10 cellular contexts compared by ENCODE assay signal in the genomic region with DNA sequence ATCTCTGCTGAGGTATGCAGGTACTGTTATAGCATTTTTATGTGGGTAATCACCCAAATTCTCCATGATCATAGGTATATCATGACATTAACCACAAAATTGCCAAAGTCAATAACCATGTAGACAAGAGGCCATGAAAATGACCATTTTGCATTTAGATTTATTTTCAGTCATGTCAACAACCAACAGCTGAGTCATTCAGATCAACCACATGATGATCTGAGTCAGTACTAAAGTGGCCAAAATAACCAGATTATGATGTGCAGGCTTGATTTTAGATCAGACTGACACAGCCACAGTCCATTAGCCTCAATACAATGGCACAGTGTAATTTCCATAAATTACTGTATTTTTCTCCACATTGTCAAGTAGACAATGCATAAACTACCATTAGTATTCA.
DNase-seq lines count a peak whose midpoint lies in the region; ATAC-seq and TF ChIP-seq lines count a peak whose summit lies in the region.
"Had no signal": no experiment of that assay in that cellular context is flagged by ENCODE, and none has a peak within 500 bp of the region (broad histone marks: within the 10 kb centered on the region; RNA-seq: fewer than 3 reads in every experiment).

No MANE protein-coding gene starts in this region.

- H3K9me3 ChIP-seq in transverse colon: no peaks in the 10 kb centered on the region
- H3K9me3 ChIP-seq in Peyer's patch: no peaks in the 10 kb centered on the region

- DNase-seq in H4 (ENCODE audit: low spot score): peak; percentile 67
- DNase-seq in HT1080 (ENCODE audit: low read depth): peak; percentile 44
- DNase-seq in kidney epithelial cell (ENCODE audit: low read depth): peak; percentile 32
- no peak for DNase-seq in transverse colon
- no peak for DNase-seq in erythroblast (lab: John Stamatoyannopoulos, UW)
- DNase-seq in Peyer's patch: no peak
- no peak for DNase-seq in stimulated activated CD4-positive, alpha-beta T cell treated with anti-CD3 and anti-CD28 coated beads, Interleukin-12 subunit alpha, Interleukin-12 subunit beta, amount 100 ng/mL, for 4 hours
- DNase-seq: activated CD4-positive, alpha-beta T cell treated with anti-CD3 and anti-CD28 coated beads, Interleukin-2, amount 50 U/mL, for 4 hours; retina had no signal

- intact Hi-C loops in transverse colon (cut with DNase I; ENCODE audit: low total_unique reads): no loop called here

- H3K36me3 ChIP-seq in kidney epithelial cell (ENCODE audit: control insufficient read depth, insufficient read depth, low read length) (no peaks in the 10 kb centered on the region), transverse colon (no peaks in the 10 kb centered on the region), Peyer's patch (no peaks in the 10 kb centered on the region)

- TF ChIP-seq CTCF in kidney epithelial cell (IDR thresholded peaks at IDR 0.05; ENCODE audit: insufficient read depth, low read length, poor library complexity, severe bottlenecking): no peak
- no peak for TF ChIP-seq CTCF in transverse colon (IDR thresholded peaks at IDR 0.05)
- no peak for TF ChIP-seq CTCF in Peyer's patch (IDR thresholded peaks at IDR 0.05)

- TF ChIP-seq POLR2A in transverse colon (IDR thresholded peaks at IDR 0.05) (no peak), erythroblast (IDR thresholded peaks at IDR 0.05; ENCODE audit: low read length) (no peak), Peyer's patch (IDR thresholded peaks at IDR 0.05) (no peak)

- H3K27ac ChIP-seq in transverse colon: no peak overlapping the region
- no peak overlapping the region for H3K27ac ChIP-seq in Peyer's patch

- in situ Hi-C loops in transverse colon (cut with MboI; ENCODE audit: low pct_ligation_motif_present in 1 of 4, low pct_unique_long_range_greater_than_20kb in 1 of 4, low sequenced_read_pairs in 3 of 4): no loop called here

- H3K27me3 ChIP-seq in kidney epithelial cell (ENCODE audit: control insufficient read depth, insufficient read depth, low read length) (no peaks in the 10 kb centered on the region), transverse colon (no peaks in the 10 kb centered on the region), Peyer's patch (no peaks in the 10 kb centered on the region)

- H3K4me1 ChIP-seq in transverse colon: no peaks in the 10 kb centered on the region
- no peaks in the 10 kb centered on the region for H3K4me1 ChIP-seq in Peyer's patch

- TF ChIP-seq EP300 in transverse colon (IDR thresholded peaks at IDR 0.05; ENCODE audit: low read depth): no peak

- ATAC-seq in GM18508 (IDR thresholded peaks at IDR 0.05; ENCODE audit: insufficient read depth, unreplicated experiment): peak; percentile 93

- no peak overlapping the region for H3K4me3 ChIP-seq in kidney epithelial cell (ENCODE audit: low read depth, low read length)
- no peak overlapping the region for H3K4me3 ChIP-seq in transverse colon
- no peak overlapping the region for H3K4me3 ChIP-seq in Peyer's patch

Comparison
In these comparisons a context has a peak if more than half of its experiments do, and no peak if none do; other contexts are left out.
1. DNase-seq: peak in H4 (single experiment), HT1080 (single experiment) and kidney epithelial cell (single experiment); none in transverse colon (single experiment), erythroblast (0 of 2), Peyer's patch (0 of 3) and stimulated activated CD4-positive, alpha-beta T cell treated with anti-CD3 and anti-CD28 coated beads, Interleukin-12 subunit alpha, Interleukin-12 subunit beta, amount 100 ng/mL, for 4 hours (single experiment).